ENCODE assay signal across 14 cellular contexts in genomic region chr10:6305762-6306321, GRCh38.
"Had no signal": no experiment of that assay in that cellular context is flagged by ENCODE, and none has a peak within 500 bp of the region (broad histone marks: within the 10 kb centered on the region; RNA-seq: fewer than 3 reads in every experiment).

No MANE protein-coding gene starts in this region.

- DNase-seq: activated CD4-positive, alpha-beta T cell treated with anti-CD3 and anti-CD28 coated beads, Interleukin-2, amount 50 U/mL, for 1 hour; activated CD4-positive, CD25-positive, alpha-beta regulatory T cell; activated effector memory CD4-positive, alpha-beta T cell treated with anti-CD3 and anti-CD28 coated beads, Interleukin-2, amount 50 U/mL, for 16 hours; activated T-cell treated with anti-CD3 and anti-CD28 coated beads, Interleukin-2, amount 50 U/mL, for 1 hour; glutamatergic neuron; left cardiac atrium; mammary epithelial cell; stimulated activated CD4-positive, alpha-beta T cell treated with anti-CD3 and anti-CD28 coated beads, Interleukin-12 subunit alpha, Interleukin-12 subunit beta, amount 100 ng/mL, for 4 hours; stimulated activated CD4-positive, alpha-beta T cell treated with anti-CD3 and anti-CD28 coated beads, Interleukin-2, amount 100 ng/mL, for 48 hours; stimulated activated naive CD8-positive, alpha-beta T cell treated with anti-CD3 and anti-CD28 coated beads, Interleukin-15, amount 100 ng/mL, for 72 hours; T-helper 17 cell; testis had no signal

- H3K4me3 ChIP-seq: testis had no signal

- H3K27ac ChIP-seq: testis had no signal

- H3K36me3 Mint-ChIP-seq: activated naive CD8-positive, alpha-beta T cell had no signal

- H3K27me3 ChIP-seq: testis had no signal

- H3K4me3 Mint-ChIP-seq: activated naive CD8-positive, alpha-beta T cell; stimulated activated naive CD8-positive, alpha-beta T cell treated with anti-CD3 and anti-CD28 coated beads, Interleukin-15, amount 100 ng/mL, for 72 hours; T-helper 17 cell had no signal

- H3K4me1 ChIP-seq: testis had no signal

- H3K9me3 ChIP-seq: testis had no signal

- ATAC-seq: esophagus mucosa; left cardiac atrium; stimulated activated naive CD8-positive, alpha-beta T cell treated with anti-CD3 and anti-CD28 coated beads, Interleukin-15, amount 100 ng/mL, for 72 hours; T-helper 17 cell had no signal

- H3K27ac Mint-ChIP-seq: activated naive CD8-positive, alpha-beta T cell; stimulated activated naive CD8-positive, alpha-beta T cell treated with anti-CD3 and anti-CD28 coated beads, Interleukin-15, amount 100 ng/mL, for 72 hours; T-helper 17 cell had no signal

- H3K27me3 Mint-ChIP-seq: activated naive CD8-positive, alpha-beta T cell; stimulated activated naive CD8-positive, alpha-beta T cell treated with anti-CD3 and anti-CD28 coated beads, Interleukin-15, amount 100 ng/mL, for 72 hours; T-helper 17 cell had no signal
